In genomic region chr1:36225298-36225899, GRCh38 we compare ENCODE assay signal across 8 cellular contexts. TPM values are rescaled to one million over a fixed set of nuclear protein-coding genes. Genes with fewer than 3 reads are reported as not detected.
A peak's percentile ranks its signal among the peaks of the same experiment; 100 is the strongest.
DNase-seq lines count a peak whose midpoint lies in the region; ATAC-seq and TF ChIP-seq lines count a peak whose summit lies in the region.

No MANE protein-coding gene starts in this region.

- intact Hi-C loops in dorsolateral prefrontal cortex (cut with DNase I): loop anchor here (5.0 to 10.0 kb wide), 2 partner anchors 57 to 159 kb away; partner anchors contain the start of gene STK40 (in 2 of the 2)
- intact Hi-C loops in naive thymus-derived CD4-positive, alpha-beta T cell (cut with micrococcal nuclease): loop anchor here (2.0 to 10.0 kb wide), 4 partner anchors 291 to 1469 kb away; partner anchors contain the start of genes AGO3 (in 1 of the 2), CDCA8 (in 1 of the 2), KIAA0319L (in 1 of the 2) and NCDN (in 1 of the 2)

- CTCF ChIA-PET in naive thymus-derived CD4-positive, alpha-beta T cell (lab: Charles Lee): interaction anchor here (1.5 kb wide), 1 partner anchor 125 kb away, joined by 4 read pairs; no protein-coding TSS in a partner anchor

- peaks cover 4 to 13% (median 10%) of the 10 kb centered on the region in 5 donors for H3K36me3 Mint-ChIP-seq in naive thymus-derived CD4-positive, alpha-beta T cell

- POLR2A ChIA-PET in naive thymus-derived CD4-positive, alpha-beta T cell (lab: Charles Lee): interaction anchor here (0.6 to 5.0 kb wide), 11 partner anchors 13 to 1734 kb away, joined by 3 to 96 read pairs (median 5); partner anchors contain the start of genes ADPRS, MAP7D1, MRPS15 and TRAPPC3

- H3K9me2 ChIP-seq in Karpas-422 (replicated peaks; ENCODE audit: insufficient read depth, low read length): no peaks in the 10 kb centered on the region

- no peaks in the 10 kb centered on the region for H3K27me3 Mint-ChIP-seq in naive thymus-derived CD4-positive, alpha-beta T cell

- no peaks in the 10 kb centered on the region for H3K9me3 ChIP-seq in Karpas-422 (ENCODE audit: low read length)
- no peaks in the 10 kb centered on the region for H3K9me3 ChIP-seq in naive thymus-derived CD4-positive, alpha-beta T cell (ENCODE audit: control insufficient read depth in 2 of 3, low read length in 3 of 3)

- no peak overlapping the region for H2AFZ ChIP-seq in Karpas-422 (ENCODE audit: low read length)

- peak overlapping the region; percentile 78 for H3K4me3 ChIP-seq in AG10803 (ENCODE audit: low read length)
- H3K4me3 ChIP-seq in Karpas-422 (ENCODE audit: low read length): peak overlapping the region; percentile 98
- H3K4me3 ChIP-seq in dorsolateral prefrontal cortex: peak overlapping the region; percentile 58 to 99 (median 90)
- H3K4me3 ChIP-seq in naive thymus-derived CD4-positive, alpha-beta T cell (ENCODE audit: low read length): peak overlapping the region; percentile 69

- H3K27ac Mint-ChIP-seq in naive thymus-derived CD4-positive, alpha-beta T cell: peak overlapping the region; percentile 96 to 100 (median 100)

- H3K27me3 ChIP-seq in Karpas-422 (ENCODE audit: low read length) (no peaks in the 10 kb centered on the region), dorsolateral prefrontal cortex (no peaks in the 10 kb centered on the region)
- H3K27me3 ChIP-seq in naive thymus-derived CD4-positive, alpha-beta T cell (ENCODE audit: control insufficient read depth in 2 of 2, insufficient read depth in 2 of 2, low read length in 2 of 2): no peaks in the 10 kb centered on the region

- H3K4me3 Mint-ChIP-seq in naive thymus-derived CD4-positive, alpha-beta T cell: peak overlapping the region; percentile 96 to 99 (median 98)

- H3K27ac ChIP-seq in Karpas-422 (ENCODE audit: low read length) (peak overlapping the region; percentile 78), dorsolateral prefrontal cortex (peak overlapping the region in 43 of 59 donors; percentile 84 to 99 (median 95))
- H3K27ac ChIP-seq in naive thymus-derived CD4-positive, alpha-beta T cell (ENCODE audit: low read depth, low read length): peak overlapping the region; percentile 98

- peak overlapping the region; percentile 91 for H3K9ac ChIP-seq in Karpas-422 (ENCODE audit: low read length)

- DNase-seq in AG10803 (ENCODE audit: low read depth) (no peak), Karpas-422 (no peak), dorsolateral prefrontal cortex (peak in 1 of 10 donors; percentile 9), NCI-H524 treated with DMSO at 0.1 percent for 48 hours (lab: John Stamatoyannopoulos, UW) (no peak), T1000 (lab: John Stamatoyannopoulos, UW) (no peak)
- no peak for DNase-seq in naive thymus-derived CD4-positive, alpha-beta T cell
- no peak for DNase-seq in effector CD4-positive, alpha-beta T cell

- no peak for ATAC-seq in naive thymus-derived CD4-positive, alpha-beta T cell
- no peak for ATAC-seq in HG03095 (IDR thresholded peaks at IDR 0.05; ENCODE audit: unreplicated experiment)

- H3K4me1 ChIP-seq in Karpas-422 (ENCODE audit: low read length): peaks cover 19% of the 10 kb centered on the region
- H3K4me1 ChIP-seq in naive thymus-derived CD4-positive, alpha-beta T cell (ENCODE audit: control insufficient read depth in 2 of 2, insufficient read depth in 2 of 2, low read length in 2 of 2): peaks cover 27 to 30% of the 10 kb centered on the region in 2 donors

- peak overlapping the region; percentile 87 for H3K4me2 ChIP-seq in Karpas-422 (ENCODE audit: low read depth, low read length, poor library complexity, severe bottlenecking)

- no peak for TF ChIP-seq CTCF in AG10803 (conservative IDR thresholded peaks at IDR 0.05; ENCODE audit: low read length)
- TF ChIP-seq CTCF in dorsolateral prefrontal cortex (IDR thresholded peaks at IDR 0.05 in 54 of 56, conservative IDR thresholded peaks at IDR 0.05 in 2 of 56; ENCODE audit: low read depth in 1 of 56, partially characterized antibody in 56 of 56): no peak

- H3K79me2 ChIP-seq in Karpas-422 (ENCODE audit: low read length): peaks cover 61% of the 10 kb centered on the region

- peaks cover 21 to 43% (median 36%) of the 10 kb centered on the region in 7 donors for H3K4me1 Mint-ChIP-seq in naive thymus-derived CD4-positive, alpha-beta T cell

- H3K9me3 Mint-ChIP-seq in naive thymus-derived CD4-positive, alpha-beta T cell: peaks cover 0 to 3% (median 0%) of the 10 kb centered on the region in 11 donors

- H3K36me3 ChIP-seq in Karpas-422 (ENCODE audit: insufficient read depth, low read length): peaks cover 18% of the 10 kb centered on the region; the same call in 1 of the 2 replicates
- peaks cover 0 to 18% (median under 1%) of the 10 kb centered on the region in 3 experiments for H3K36me3 ChIP-seq in naive thymus-derived CD4-positive, alpha-beta T cell (ENCODE audit: control insufficient read depth in 2 of 3, insufficient read depth in 3 of 3, low read length in 3 of 3)

- H4K20me1 ChIP-seq in Karpas-422 (ENCODE audit: insufficient read depth, low read depth, low read length): peaks cover 21% of the 10 kb centered on the region; the same call in 1 of the 2 replicates

RNA-seq across cellular contexts. Expression of gene THRAP3, which starts 1.2 kb away (rescaled TPM):
- total RNA-seq in Karpas-422 (2014; rRNA removed; shearing (Covaris generic); ENCODE audit: low replicate concordance): 47.0 and 56.2 TPM in 2 replicates
- total RNA-seq in dorsolateral prefrontal cortex: 10 to 100 TPM; 55.1 to 96.7 (median 78.0) TPM
- total RNA-seq in naive thymus-derived CD4-positive, alpha-beta T cell: 100 to 1,000 TPM in 3 of 5 experiments, 10 to 100 TPM in 2; 62.1 to 138 (median 122) TPM
- polyA plus RNA-seq in naive thymus-derived CD4-positive, alpha-beta T cell: 100 to 1,000 TPM in 1 of 2 donors, 10 to 100 TPM in 1; 99.7 to 112 TPM
